In genomic region chr17:4893272-4893671, GRCh38 we compare ENCODE assay signal across 30 cellular contexts. TPM values are rescaled to one million over a fixed set of nuclear protein-coding genes. Genes with fewer than 3 reads are reported as not detected.
"Had no signal": no experiment of that assay in that cellular context is flagged by ENCODE, and none has a peak within 500 bp of the region (broad histone marks: within the 10 kb centered on the region; RNA-seq: fewer than 3 reads in every experiment).

No MANE protein-coding gene starts in this region.

- ATAC-seq: activated naive CD4-positive, alpha-beta T cell treated with anti-CD3 and anti-CD28 coated beads, Interleukin-2, amount 50 U/mL, for 72 hours; activated T-cell treated with anti-CD3 and anti-CD28 coated beads, Interleukin-2, amount 50 U/mL, for 4 hours; Panc1 had no signal

- H3K4me2 ChIP-seq: SK-N-SH had no signal

- H3K9ac ChIP-seq: SK-N-SH had no signal

- H3K4me1 ChIP-seq: adrenal gland, SJSA1 had no signal

- DNase-seq: activated B cell treated with CpG ODN at 0.5 μM for 24 hours; activated CD4-positive, alpha-beta memory T cell treated with anti-CD3 and anti-CD28 coated beads for 36 hours; activated CD4-positive, alpha-beta T cell treated with anti-CD3 and anti-CD28 coated beads for 4 hours; activated CD4-positive, alpha-beta T cell treated with anti-CD3 and anti-CD28 coated beads, Interleukin-2, amount 50 U/mL, for 1 hour; activated CD4-positive, CD25-positive, alpha-beta regulatory T cell treated with anti-CD3 and anti-CD28 coated beads, Interleukin-2, amount 50 U/mL, for 72 hours; activated CD8-positive, alpha-beta memory T cell treated with anti-CD3 and anti-CD28 coated beads, Interleukin-2, amount 50 U/mL, for 4 hours; activated gamma-delta T cell treated with Interleukin-2 at 50 U/mL for 16 hours; activated naive CD4-positive, alpha-beta T cell treated with anti-CD3 and anti-CD28 coated beads for 36 hours; activated T-cell treated with anti-CD3 and anti-CD28 coated beads for 4 hours; activated T-cell treated with anti-CD3 and anti-CD28 coated beads, Interleukin-2, amount 50 U/mL, for 4 hours; adrenal gland; caudate nucleus; Kasumi-1; KG1; MG63; NCI-H1048; NCI-H1105 treated with DMSO at 0.1 percent for 48 hours; NCI-H1436; NCI-H2029; NCI-H345; NCI-H524 treated with DMSO at 0.1 percent for 48 hours; SHP77 treated with DMSO at 0.1 percent for 48 hours; SK-N-SH had no signal

- H3K9me3 ChIP-seq: adrenal gland, MG63, SJSA1, SK-N-SH had no signal

- H3K27me3 ChIP-seq: adrenal gland, MG63, SJSA1 had no signal

- H3K27ac ChIP-seq: adrenal gland, SJSA1 had no signal

- H3K4me3 ChIP-seq: adrenal gland, MG63, SJSA1 had no signal

RNA-seq across cellular contexts. Expression of gene CHRNE, which starts 9.6 kb away (rescaled TPM):
- total RNA-seq: NCI-H460, RPMI7951 had no signal

RNA-seq across cellular contexts. Expression of gene GP1BA, which starts 38.8 kb away (rescaled TPM):
- total RNA-seq: activated B cell treated with CpG ODN at 0.5 μM for 24 hours; activated CD4-positive, alpha-beta memory T cell treated with anti-CD3 and anti-CD28 coated beads for 36 hours; activated naive CD4-positive, alpha-beta T cell treated with anti-CD3 and anti-CD28 coated beads for 36 hours; activated naive CD4-positive, alpha-beta T cell treated with anti-CD3 and anti-CD28 coated beads, Interleukin-2, amount 50 U/mL, for 72 hours; activated T-helper 1 cell treated with anti-CD3 and anti-CD28 coated beads, Interleukin-12 subunit alpha, Interleukin-12 subunit beta, Interleukin-2, Interleukin-4 antibody, amounts not matched to agents 30 ng/mL and 10 ng/mL and 1 ng/mL, durations not matched to agents 14 hours and 24 hours and 36 hours; bronchial epithelial cell; NCI-H460; RPMI7951; SJSA1 had no signal
- polyA plus RNA-seq: adrenal gland, SK-N-SH had no signal
